In the genomic region with DNA sequence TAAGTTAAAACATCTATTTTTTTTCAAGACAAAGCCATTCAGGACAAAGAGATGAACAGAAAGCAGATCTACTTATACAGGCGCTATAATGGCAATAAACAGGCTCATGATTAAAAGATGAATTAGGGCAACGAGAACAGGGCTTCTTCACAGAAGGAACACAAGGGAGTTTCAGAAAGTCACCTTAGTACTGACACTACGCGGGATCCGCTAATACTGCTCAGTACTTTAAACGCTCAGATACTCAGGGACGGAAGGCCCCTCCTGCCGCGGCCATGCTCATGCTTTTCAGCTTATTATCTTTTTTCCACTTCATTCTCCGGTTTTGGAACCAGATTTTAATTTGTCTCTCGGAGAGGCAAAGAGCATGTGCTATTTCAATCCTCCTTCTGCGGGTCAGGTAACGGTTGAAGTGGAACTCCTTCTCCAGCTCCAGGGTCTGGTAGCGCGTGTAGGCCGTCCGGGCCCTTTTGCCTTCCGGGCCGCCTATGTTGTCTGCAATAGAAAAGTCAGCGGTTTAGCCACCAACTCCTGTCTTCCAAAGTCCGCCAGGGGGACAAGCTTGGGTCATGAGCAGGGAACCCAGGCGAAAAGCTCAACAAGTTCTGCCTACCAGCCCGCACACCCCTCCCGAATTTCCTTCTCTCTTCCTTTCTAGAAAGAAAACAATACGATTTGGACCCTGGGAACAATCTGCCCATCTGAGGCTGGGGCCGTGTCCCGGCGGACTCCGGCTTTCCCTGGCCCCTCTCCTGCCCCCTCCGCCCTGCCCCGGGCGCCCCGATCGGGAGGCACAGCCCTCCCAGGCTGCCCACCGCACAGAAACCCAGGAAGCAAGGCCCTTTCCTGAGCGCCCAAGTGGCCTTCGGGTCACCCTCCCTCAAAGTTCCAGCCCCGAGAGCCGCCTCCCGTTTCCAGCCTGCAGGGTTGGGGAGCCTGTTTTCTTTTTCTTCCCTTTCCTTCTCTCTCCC, we compare ENCODE assay signal across 11 cellular contexts. TPM values are rescaled to one million over a fixed set of nuclear protein-coding genes. Genes with fewer than 3 reads are reported as not detected.
A peak's percentile ranks its signal among the peaks of the same experiment; 100 is the strongest.
DNase-seq lines count a peak whose midpoint lies in the region; ATAC-seq and TF ChIP-seq lines count a peak whose summit lies in the region.
"Had no signal": no experiment of that assay in that cellular context is flagged by ENCODE, and none has a peak within 500 bp of the region (broad histone marks: within the 10 kb centered on the region; RNA-seq: fewer than 3 reads in every experiment).

No MANE protein-coding gene starts in this region.

- no peaks in the 10 kb centered on the region for H3K4me1 Mint-ChIP-seq in glutamatergic neuron (ENCODE audit: low read depth, unreplicated experiment)
- H3K4me1 Mint-ChIP-seq: central memory CD8-positive, alpha-beta T cell had no signal

- no peak overlapping the region for H3K27ac Mint-ChIP-seq in glutamatergic neuron (ENCODE audit: unreplicated experiment)

- H3K4me1 ChIP-seq in foreskin keratinocyte, result no peaks in the 10 kb centered on the region

- ATAC-seq in foreskin keratinocyte (no peak), omental fat pad (ENCODE audit: low FRiP score) (no peak), HG02798 (IDR thresholded peaks at IDR 0.05; ENCODE audit: poor library complexity, unreplicated experiment) (no peak), GM19351 (IDR thresholded peaks at IDR 0.05; ENCODE audit: unreplicated experiment) (no peak)

- H3K4me3 ChIP-seq in BJ (ENCODE audit: low read depth, low read length), result peak overlapping the region; percentile 50

- H3K27ac ChIP-seq in foreskin keratinocyte, result no peak overlapping the region

- POLR2A ChIA-PET in BJ (lab: Charles Lee), result no interaction called here

- TF ChIP-seq POLR2A in erythroblast (IDR thresholded peaks at IDR 0.05; ENCODE audit: low read length), result no peak

- H3K27me3 Mint-ChIP-seq in glutamatergic neuron (ENCODE audit: unreplicated experiment), result peaks cover 41% of the 10 kb centered on the region

- H3K27me3 ChIP-seq in BJ (ENCODE audit: control insufficient read depth, insufficient read depth, low read length) (no peaks in the 10 kb centered on the region), foreskin keratinocyte (no peaks in the 10 kb centered on the region)

- H3K4me3 Mint-ChIP-seq in glutamatergic neuron (ENCODE audit: unreplicated experiment), result no peak overlapping the region
- H3K4me3 Mint-ChIP-seq: central memory CD8-positive, alpha-beta T cell had no signal

- TF ChIP-seq CTCF in BJ (IDR thresholded peaks at IDR 0.05; ENCODE audit: insufficient read depth, low read depth, low read length) (no peak), foreskin keratinocyte (conservative IDR thresholded peaks at IDR 0.05) (no peak), omental fat pad (IDR thresholded peaks at IDR 0.05) (no peak), glutamatergic neuron (IDR thresholded peaks at IDR 0.05; ENCODE audit: partially characterized antibody, unreplicated experiment) (no peak)

- H3K9me3 Mint-ChIP-seq in glutamatergic neuron (ENCODE audit: unreplicated experiment), result peaks cover 5% of the 10 kb centered on the region
- H3K9me3 Mint-ChIP-seq: central memory CD8-positive, alpha-beta T cell had no signal

- CTCF ChIA-PET in BJ (lab: Yijun Ruan, JAX), result interaction anchor here (1.0 to 5.9 kb wide), 6 partner anchors 7 to 472 kb away, joined by 4 to 59 read pairs (median 9); a partner anchor contains a TSS

- H3K36me3 Mint-ChIP-seq in glutamatergic neuron (ENCODE audit: unreplicated experiment), result peaks cover 13% of the 10 kb centered on the region

- H3K36me3 ChIP-seq in BJ (ENCODE audit: control insufficient read depth, insufficient read depth, low read length), result peaks cover 1% of the 10 kb centered on the region; the same call in 1 of the 2 replicates

- no peak for DNase-seq in BJ (ENCODE audit: low read depth)
- DNase-seq in RKO (ENCODE audit: low spot score), result peak; percentile 87
- peak; percentile 24 to 32 for DNase-seq in foreskin keratinocyte
- DNase-seq in omental fat pad (ENCODE audit: low spot score), result peak; percentile 20
- DNase-seq in erythroblast (lab: John Stamatoyannopoulos, UW), result no peak
- DNase-seq in glutamatergic neuron, result no peak
- DNase-seq: activated CD4-positive, CD25-positive, alpha-beta regulatory T cell treated with anti-CD3 and anti-CD28 coated beads, Interleukin-2, amount 50 U/mL, for 72 hours; NCI-H2171 treated with DMSO at 0.1 percent for 48 hours had no signal

RNA-seq across cellular contexts. Expression of a gene that starts 1.6 kb away (rescaled TPM):
- polyA plus RNA-seq in BJ (2011; rRNA removed), result 1.2 and 1.7 TPM in 2 replicates
- polyA minus RNA-seq in BJ (2011; rRNA and poly(A)+ RNA removed), result 0.28 and 0.62 TPM in 2 replicates
- 3.8 and 4.3 TPM in 2 replicates for total RNA-seq in foreskin keratinocyte
- polyA plus RNA-seq in foreskin keratinocyte, result 2.4 and 3.0 TPM in 2 replicates
- 10 to 100 TPM; 10.4 to 39.4 (median 26.5) TPM for total RNA-seq in omental fat pad
- total RNA-seq in glutamatergic neuron (ENCODE audit: unreplicated experiment), result not detected

RNA-seq across cellular contexts. Expression of a gene that starts 5.7 kb away (rescaled TPM):
- polyA plus RNA-seq in BJ (2011; rRNA removed), result 0.45 and 0.77 TPM in 2 replicates
- 0.62 TPM in 1 of 2 replicates, not detected in the other for polyA minus RNA-seq in BJ (2011; rRNA and poly(A)+ RNA removed)
- 2.6 and 3.4 TPM in 2 replicates for total RNA-seq in foreskin keratinocyte
- 0.31 and 0.40 TPM in 2 replicates for polyA plus RNA-seq in foreskin keratinocyte
- total RNA-seq in omental fat pad, result 10 to 100 TPM in 1 of 4 donors, 1 to 10 TPM in 3; 1.1 to 13.1 (median 6.4) TPM
- total RNA-seq in glutamatergic neuron (ENCODE audit: unreplicated experiment), result not detected

RNA-seq across cellular contexts. Expression of a gene that starts 10.5 kb away (rescaled TPM):
- polyA plus RNA-seq in BJ (2011; rRNA removed), result 0.09 and 0.15 TPM in 2 replicates
- 0.77 TPM in 1 of 2 replicates, not detected in the other for polyA minus RNA-seq in BJ (2011; rRNA and poly(A)+ RNA removed)
- 1.2 and 2.1 TPM in 2 replicates for total RNA-seq in foreskin keratinocyte
- polyA plus RNA-seq in foreskin keratinocyte, result 1.0 and 1.4 TPM in 2 replicates
- total RNA-seq in omental fat pad, result 10 to 100 TPM in 1 of 4 donors, 1 to 10 TPM in 3; 1.8 to 11.0 (median 4.3) TPM
- total RNA-seq in glutamatergic neuron (ENCODE audit: unreplicated experiment), result not detected

RNA-seq across cellular contexts. Expression of a gene that starts 11.3 kb away (rescaled TPM):
- 1.2 and 1.3 TPM in 2 replicates for polyA plus RNA-seq in BJ (2011; rRNA removed)
- polyA minus RNA-seq in BJ (2011; rRNA and poly(A)+ RNA removed), result 0.90 and 1.0 TPM in 2 replicates
- 0.82 and 1.6 TPM in 2 replicates for total RNA-seq in foreskin keratinocyte
- 1.3 and 2.3 TPM in 2 replicates for polyA plus RNA-seq in foreskin keratinocyte
- total RNA-seq in omental fat pad, result 1 to 10 TPM; 1.6 to 5.7 (median 3.1) TPM
- total RNA-seq in glutamatergic neuron (ENCODE audit: unreplicated experiment), result not detected

RNA-seq across cellular contexts. Expression of a gene that starts 14.6 kb away (rescaled TPM):
- polyA plus RNA-seq in BJ (2011; rRNA removed), result 3.8 and 4.4 TPM in 2 replicates
- 1.4 and 2.3 TPM in 2 replicates for polyA minus RNA-seq in BJ (2011; rRNA and poly(A)+ RNA removed)
- total RNA-seq in foreskin keratinocyte, result 13.1 and 13.3 TPM in 2 replicates
- polyA plus RNA-seq in foreskin keratinocyte, result 14.5 and 15.6 TPM in 2 replicates
- 1 to 10 TPM; 4.6 to 6.1 (median 5.3) TPM for total RNA-seq in omental fat pad
- total RNA-seq in glutamatergic neuron (ENCODE audit: unreplicated experiment), result not detected

Comparison
In these comparisons a context has a peak if more than half of its experiments do, and no peak if none do; other contexts are left out.
1. DNase-seq: peak in RKO (single experiment), foreskin keratinocyte (2 of 2) and omental fat pad (single experiment); none in BJ (single experiment), erythroblast (0 of 2) and glutamatergic neuron (single experiment).